In genomic region chr6:16324184-16324583, GRCh38 we compare ENCODE assay signal across 1 cellular context.
TF ChIP-seq lines count a peak whose summit lies in the region.

No MANE protein-coding gene starts in this region.

TF ChIP-seq in HepG2, 621 proteins besides CTCF, POLR2A, EP300 and RAD21 (continued from another document):
- TF ChIP-seq ARID5B (CRISPR knock-in tag; IDR thresholded peaks at IDR 0.05) (peak; percentile 23; the same call in 1 of the 2 replicates), ZSCAN5A (CRISPR knock-in tag; IDR thresholded peaks at IDR 0.05; ENCODE audit: borderline replicate concordance) (no peak), RXRB (CRISPR knock-in tag; IDR thresholded peaks at IDR 0.05; ENCODE audit: borderline replicate concordance) (no peak), CEBPB (IDR thresholded peaks at IDR 0.05; ENCODE audit: borderline replicate concordance, low read depth, low read length) (peak; percentile 45), IKZF5 (CRISPR knock-in tag; IDR thresholded peaks at IDR 0.05) (no peak), MAFG (CRISPR knock-in tag; IDR thresholded peaks at IDR 0.05) (no peak), ZNF605 (CRISPR knock-in tag; IDR thresholded peaks at IDR 0.05) (no peak), DPF2 (CRISPR knock-in tag; IDR thresholded peaks at IDR 0.05; ENCODE audit: borderline replicate concordance, low read depth) (no peak), ZMAT5 (CRISPR knock-in tag; IDR thresholded peaks at IDR 0.05; ENCODE audit: borderline replicate concordance, low read depth) (no peak), KLF16 (CRISPR knock-in tag; IDR thresholded peaks at IDR 0.05) (no peak), NRL (CRISPR knock-in tag; IDR thresholded peaks at IDR 0.05; ENCODE audit: borderline replicate concordance) (no peak), ZNF124 (CRISPR knock-in tag; IDR thresholded peaks at IDR 0.05) (no peak), TEAD3 (CRISPR knock-in tag; optimal IDR thresholded peaks at IDR 0.05; ENCODE audit: borderline replicate concordance) (peak; percentile 85), TFE3 (CRISPR knock-in tag; IDR thresholded peaks at IDR 0.05) (no peak), GABPB1 (CRISPR knock-in tag; IDR thresholded peaks at IDR 0.05) (no peak), SRSF4 (IDR thresholded peaks at IDR 0.05; ENCODE audit: low read depth, low read length, poor library complexity, severe bottlenecking) (no peak), NR3C1 (CRISPR knock-in tag; IDR thresholded peaks at IDR 0.05) (no peak), REL (CRISPR knock-in tag; conservative IDR thresholded peaks at IDR 0.05) (no peak), RAD51 (IDR thresholded peaks at IDR 0.05; ENCODE audit: borderline replicate concordance) (no peak), ZNF362 (CRISPR knock-in tag; IDR thresholded peaks at IDR 0.05; ENCODE audit: borderline replicate concordance) (peak; percentile 43; the same call in 1 of the 2 replicates), GPBP1L1 (CRISPR knock-in tag; IDR thresholded peaks at IDR 0.05) (no peak), REST (IDR thresholded peaks at IDR 0.05; ENCODE audit: borderline replicate concordance in 1 of 2, low read depth in 1 of 2, low read length in 2 of 2) (no peak), REPIN1 (CRISPR knock-in tag; IDR thresholded peaks at IDR 0.05; ENCODE audit: borderline replicate concordance, low read depth) (no peak), ZNF75D (CRISPR knock-in tag; IDR thresholded peaks at IDR 0.05; ENCODE audit: borderline replicate concordance) (no peak), KAT7 (CRISPR knock-in tag; IDR thresholded peaks at IDR 0.05; ENCODE audit: borderline replicate concordance) (no peak), ZNF326 (CRISPR knock-in tag; IDR thresholded peaks at IDR 0.05; ENCODE audit: borderline replicate concordance) (no peak), MEIS1 (CRISPR knock-in tag; IDR thresholded peaks at IDR 0.05; ENCODE audit: borderline replicate concordance) (no peak), NR2F6 (IDR thresholded peaks at IDR 0.05) (peak; percentile 79), NR2F6 (CRISPR knock-in tag; IDR thresholded peaks at IDR 0.05) (peak; percentile 90), NCOA2 (CRISPR knock-in tag; IDR thresholded peaks at IDR 0.05) (0 out of 2 replicates have a peak, but pooled peaks have one; percentile 23), ASH2L (IDR thresholded peaks at IDR 0.05; ENCODE audit: insufficient read length, low read depth, low read length) (no peak)
